In the genomic region with DNA sequence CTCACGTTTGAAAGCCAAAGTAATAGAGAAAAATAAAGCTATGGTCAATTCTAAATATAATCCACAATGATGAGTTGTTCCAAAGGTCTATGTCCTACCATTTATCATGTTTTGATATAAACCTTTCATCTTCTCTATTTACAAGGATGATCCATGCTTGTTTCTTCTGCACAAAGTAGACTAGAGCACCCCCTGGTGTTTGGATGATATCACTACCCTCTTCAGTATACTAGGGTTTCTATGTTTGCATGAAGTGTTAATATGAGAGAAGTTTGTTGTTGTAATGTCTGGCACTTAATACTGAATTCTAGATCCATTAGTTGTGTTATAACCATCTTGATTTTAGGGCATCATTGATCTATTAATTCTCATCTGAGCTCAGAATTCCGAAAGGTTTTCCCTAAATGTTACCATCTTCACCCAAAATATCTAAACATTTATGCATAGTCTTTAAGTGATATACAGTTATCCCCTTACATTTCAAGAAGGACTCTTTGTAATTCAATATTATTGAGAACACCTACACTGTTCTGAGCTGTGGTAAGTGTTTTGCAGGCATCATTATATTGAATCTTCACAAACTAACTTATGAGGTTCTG, we compare ENCODE assay signal across 9 cellular contexts. TPM values are rescaled to one million over a fixed set of nuclear protein-coding genes. Genes with fewer than 3 reads are reported as not detected.
A peak's percentile ranks its signal among the peaks of the same experiment; 100 is the strongest.
DNase-seq lines count a peak whose midpoint lies in the region; ATAC-seq, FAIRE-seq and TF ChIP-seq lines count a peak whose summit lies in the region.
"Had no signal": no experiment of that assay in that cellular context is flagged by ENCODE, and none has a peak within 500 bp of the region (broad histone marks: within the 10 kb centered on the region; RNA-seq: fewer than 3 reads in every experiment).

No MANE protein-coding gene starts in this region.

- intact Hi-C loops in GM12878 (cut with micrococcal nuclease; ENCODE audit: unreplicated experiment), result loop anchor here (5.0 kb wide), 1 partner anchor 147 kb away; no protein-coding TSS in a partner anchor

- H3K36me3 ChIP-seq in GM12878 (ENCODE audit: control insufficient read depth in 2 of 2, insufficient read depth in 2 of 2, low read length in 1 of 2), result no peaks in the 10 kb centered on the region

- no peak for FAIRE-seq in GM12878 (lab: Jason Lieb, UNC)

- H3K9me3 Mint-ChIP-seq in mesothelial cell of epicardium, result no peaks in the 10 kb centered on the region

- in situ Hi-C loops in GM12878 (cut with MboI), result no loop called here

- no peaks in the 10 kb centered on the region for H3K4me1 ChIP-seq in GM12878 (ENCODE audit: control insufficient read depth, insufficient read depth, low read length)

- peaks cover 29% of the 10 kb centered on the region for H3K27me3 Mint-ChIP-seq in mesothelial cell of epicardium (ENCODE audit: low read depth)
- H3K27me3 Mint-ChIP-seq: central memory CD8-positive, alpha-beta T cell had no signal

- H3K4me2 ChIP-seq in GM12878 (ENCODE audit: control insufficient read depth, insufficient read depth), result no peak overlapping the region

- TF ChIP-seq POLR2A in GM12878 (IDR thresholded peaks at IDR 0.05; ENCODE audit: low read depth, low read length), result no peak

- no peak overlapping the region for H3K4me3 ChIP-seq in GM12878

- POLR2A ChIA-PET in GM12878 (lab: Charles Lee), result no interaction called here

- DNase-seq in AG08395 (ENCODE audit: low spot score) (peak; percentile 2), NCI-H2171 (lab: John Stamatoyannopoulos, UW) (peak; percentile 1), GM12878 (ENCODE audit: low read depth, low spot score) (no peak), mesothelial cell of epicardium (ENCODE audit: low spot score in 2 of 2, unreplicated experiment in 2 of 2) (no peak)

- no peak overlapping the region for H3K4me3 Mint-ChIP-seq in mesothelial cell of epicardium
- H3K4me3 Mint-ChIP-seq: central memory CD8-positive, alpha-beta T cell had no signal

- H3K9me3 ChIP-seq in GM12878 (replicated peaks; ENCODE audit: control insufficient read depth, insufficient read depth, low read length), result no peaks in the 10 kb centered on the region

- no peaks in the 10 kb centered on the region for H4K20me1 ChIP-seq in GM12878 (ENCODE audit: control insufficient read depth, insufficient read depth)

- SMC1A ChIA-PET in GM12878 (lab: Charles Lee; ENCODE audit: uncharacterized antibody, unreplicated experiment), result no interaction called here

- H3K27me3 ChIP-seq in GM12878 (replicated peaks in 1 of 2; ENCODE audit: control insufficient read depth in 2 of 2, insufficient read depth in 2 of 2, low read length in 1 of 2), result no peaks in the 10 kb centered on the region

- TF ChIP-seq RAD21 in GM12878 (IDR thresholded peaks at IDR 0.05; ENCODE audit: insufficient read depth, low read depth, low read length), result no peak

- no peak for TF ChIP-seq EP300 in GM12878 (IDR thresholded peaks at IDR 0.05; ENCODE audit: borderline replicate concordance in 1 of 2, control insufficient read depth in 1 of 2, low read depth in 2 of 2, low read length in 2 of 2)

- H3K79me2 ChIP-seq in GM12878 (ENCODE audit: control insufficient read depth, insufficient read depth, low read length), result no peaks in the 10 kb centered on the region

- BruUV-seq in GM12878 (replicated peaks; lab: Mats Ljungman, UMichigan), result no TSS peak

- ATAC-seq in GM21786 (IDR thresholded peaks at IDR 0.05; ENCODE audit: unreplicated experiment) (peak; percentile 45), GM12878 (peak; percentile 63; the same call in 2 of the 3 replicates), GM19035 (IDR thresholded peaks at IDR 0.05; ENCODE audit: unreplicated experiment) (no peak), HG03097 (IDR thresholded peaks at IDR 0.05; ENCODE audit: low FRiP score, unreplicated experiment) (no peak), GM18511 (IDR thresholded peaks at IDR 0.05; ENCODE audit: unreplicated experiment) (no peak)

- RAD21 ChIA-PET in GM12878 (lab: Charles Lee; ENCODE audit: unreplicated experiment), result no interaction called here

- no peak overlapping the region for H2AFZ ChIP-seq in GM12878 (ENCODE audit: control insufficient read depth, low read depth, low read length)

- WGBS in GM12878 (ENCODE audit: insufficient coverage, insufficient replicate concordance, low lambda C conversion rate, missing lambda C conversion rate), result 0% methylated on average over 2 of the region's 2 CpGs

- H3K36me3 Mint-ChIP-seq in mesothelial cell of epicardium, result no peaks in the 10 kb centered on the region

- CTCF ChIA-PET in GM12878 (lab: Yijun Ruan, JAX), result interaction anchor here (1.0 to 5.8 kb wide), 2 partner anchors 8 to 151 kb away, joined by 3 to 21 read pairs; no protein-coding TSS in a partner anchor

- H3K4me1 Mint-ChIP-seq in mesothelial cell of epicardium, result no peaks in the 10 kb centered on the region
- H3K4me1 Mint-ChIP-seq: central memory CD8-positive, alpha-beta T cell had no signal

- TF ChIP-seq CTCF in GM12878 (IDR thresholded peaks at IDR 0.05 in 2 of 3, conservative IDR thresholded peaks at IDR 0.05 in 1 of 3; ENCODE audit: control insufficient read depth in 2 of 3, extremely low read depth in 1 of 3, insufficient read depth in 1 of 3, low read depth in 3 of 3, low read length in 3 of 3) (peak; percentile 15 to 34 (median 31); a peak in 3 of 6 replicates), mesothelial cell of epicardium (IDR thresholded peaks at IDR 0.05; ENCODE audit: unreplicated experiment) (peak; percentile 71)

- H3K27ac Mint-ChIP-seq in mesothelial cell of epicardium, result no peak overlapping the region

- H3K9ac ChIP-seq in GM12878 (ENCODE audit: control insufficient read depth, insufficient read depth, low read length), result no peak overlapping the region

- no peak overlapping the region for H3K27ac ChIP-seq in GM12878 (ENCODE audit: control insufficient read depth, insufficient read depth)

TF ChIP-seq in GM12878, 131 proteins besides CTCF, POLR2A, EP300 and RAD21:
- TF ChIP-seq, protein P1, sequence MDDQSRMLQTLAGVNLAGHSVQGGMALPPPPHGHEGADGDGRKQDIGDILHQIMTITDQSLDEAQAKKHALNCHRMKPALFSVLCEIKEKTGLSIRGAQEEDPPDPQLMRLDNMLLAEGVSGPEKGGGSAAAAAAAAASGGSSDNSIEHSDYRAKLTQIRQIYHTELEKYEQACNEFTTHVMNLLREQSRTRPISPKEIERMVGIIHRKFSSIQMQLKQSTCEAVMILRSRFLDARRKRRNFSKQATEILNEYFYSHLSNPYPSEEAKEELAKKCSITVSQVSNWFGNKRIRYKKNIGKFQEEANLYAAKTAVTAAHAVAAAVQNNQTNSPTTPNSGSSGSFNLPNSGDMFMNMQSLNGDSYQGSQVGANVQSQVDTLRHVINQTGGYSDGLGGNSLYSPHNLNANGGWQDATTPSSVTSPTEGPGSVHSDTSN (IDR thresholded peaks at IDR 0.05; ENCODE audit: insufficient replicate concordance, low read depth, low read length), result no peak
- TF ChIP-seq SMC3 (IDR thresholded peaks at IDR 0.05; ENCODE audit: borderline replicate concordance, low read length), result peak; percentile 12; the same call in 1 of the 2 replicates
- no peak for TF ChIP-seq SUZ12 (IDR thresholded peaks at IDR 0.05; ENCODE audit: unreplicated experiment)

RNA-seq across cellular contexts. Expression of a gene that starts 21.1 kb away (rescaled TPM):
- not detected in 2 replicates for total RNA-seq in GM12878 (2013; cell fraction: nucleolus; rRNA removed)
- total RNA-seq in GM12878 (2014; rRNA removed) (not detected in 2 replicates), GM12878 (2014; rRNA removed; fragmentation: Illumina TruSeq; extraction: Trizol) (not detected in 2 replicates), GM12878 (2021) (not detected in 2 replicates), mesothelial cell of epicardium (1.2 to 1.4 TPM (median 1.2 TPM) in 3 replicates)
- not detected for polyA plus RNA-seq in GM12878 (2011; ENCODE audit: low read depth)
- polyA plus RNA-seq in GM12878 (2011; rRNA removed) (not detected in 2 replicates), GM12878 (2014; fragmentation: Illumina TruSeq; extraction: Trizol) (not detected in 2 replicates), GM12878 (2014; fragmentation: Nextera tagmentation; extraction: Ambion mirVana) (not detected), GM12878 (2014; rRNA removed) (not detected in 2 replicates), GM12878 (2016; fragmentation: Nextera tagmentation; extraction: Ambion mirVana) (not detected)
- not detected in 2 replicates for polyA plus RNA-seq in GM12878 (2011; cell fraction: cytosol; rRNA removed)
- polyA plus RNA-seq in GM12878 (2011; cell fraction: nucleus; rRNA removed), result not detected in 2 replicates
- polyA plus RNA-seq in GM12878 (2012), result not detected in 2 replicates
- not detected in 2 replicates for polyA minus RNA-seq in GM12878 (2011; rRNA and poly(A)+ RNA removed)
- polyA minus RNA-seq in GM12878 (2011; cell fraction: cytosol; rRNA and poly(A)+ RNA removed), result not detected in 2 replicates
- polyA minus RNA-seq in GM12878 (2011; cell fraction: nucleus; rRNA and poly(A)+ RNA removed), result not detected in 2 replicates

RNA-seq across cellular contexts. Expression of a gene that starts 28.2 kb away (rescaled TPM):
- not detected in 2 replicates for total RNA-seq in GM12878 (2013; cell fraction: nucleolus; rRNA removed)
- not detected in 2 replicates for total RNA-seq in GM12878 (2014; rRNA removed)
- total RNA-seq in GM12878 (2014; rRNA removed; fragmentation: Illumina TruSeq; extraction: Trizol), result not detected in 2 replicates
- not detected in 2 replicates for total RNA-seq in GM12878 (2021)
- polyA plus RNA-seq in GM12878 (2011; ENCODE audit: low read depth), result not detected
- polyA plus RNA-seq in GM12878 (2011; rRNA removed), result not detected in 2 replicates
- not detected in 2 replicates for polyA plus RNA-seq in GM12878 (2011; cell fraction: cytosol; rRNA removed)
- polyA plus RNA-seq in GM12878 (2011; cell fraction: nucleus; rRNA removed), result not detected in 2 replicates
- polyA plus RNA-seq in GM12878 (2012), result not detected in 2 replicates
- not detected in 2 replicates for polyA plus RNA-seq in GM12878 (2014; fragmentation: Illumina TruSeq; extraction: Trizol)
- not detected for polyA plus RNA-seq in GM12878 (2014; fragmentation: Nextera tagmentation; extraction: Ambion mirVana)
- polyA plus RNA-seq in GM12878 (2014; rRNA removed), result not detected in 2 replicates
- not detected for polyA plus RNA-seq in GM12878 (2016; fragmentation: Nextera tagmentation; extraction: Ambion mirVana)
- not detected in 2 replicates for polyA minus RNA-seq in GM12878 (2011; rRNA and poly(A)+ RNA removed)
- not detected in 2 replicates for polyA minus RNA-seq in GM12878 (2011; cell fraction: cytosol; rRNA and poly(A)+ RNA removed)
- polyA minus RNA-seq in GM12878 (2011; cell fraction: nucleus; rRNA and poly(A)+ RNA removed), result not detected in 2 replicates
- not detected in 3 replicates for total RNA-seq in mesothelial cell of epicardium

Comparison
In these comparisons a context has a peak if more than half of its experiments do, and no peak if none do; other contexts are left out.
1. DNase-seq: peak in AG08395 (single experiment) and NCI-H2171 (single experiment); none in GM12878 (single experiment) and mesothelial cell of epicardium (0 of 2).
2. ATAC-seq: peak in GM21786 (single experiment) and GM12878 (single experiment); none in GM19035 (single experiment), HG03097 (single experiment) and GM18511 (single experiment).